8 cellular contexts compared by ENCODE assay signal in the genomic region with DNA sequence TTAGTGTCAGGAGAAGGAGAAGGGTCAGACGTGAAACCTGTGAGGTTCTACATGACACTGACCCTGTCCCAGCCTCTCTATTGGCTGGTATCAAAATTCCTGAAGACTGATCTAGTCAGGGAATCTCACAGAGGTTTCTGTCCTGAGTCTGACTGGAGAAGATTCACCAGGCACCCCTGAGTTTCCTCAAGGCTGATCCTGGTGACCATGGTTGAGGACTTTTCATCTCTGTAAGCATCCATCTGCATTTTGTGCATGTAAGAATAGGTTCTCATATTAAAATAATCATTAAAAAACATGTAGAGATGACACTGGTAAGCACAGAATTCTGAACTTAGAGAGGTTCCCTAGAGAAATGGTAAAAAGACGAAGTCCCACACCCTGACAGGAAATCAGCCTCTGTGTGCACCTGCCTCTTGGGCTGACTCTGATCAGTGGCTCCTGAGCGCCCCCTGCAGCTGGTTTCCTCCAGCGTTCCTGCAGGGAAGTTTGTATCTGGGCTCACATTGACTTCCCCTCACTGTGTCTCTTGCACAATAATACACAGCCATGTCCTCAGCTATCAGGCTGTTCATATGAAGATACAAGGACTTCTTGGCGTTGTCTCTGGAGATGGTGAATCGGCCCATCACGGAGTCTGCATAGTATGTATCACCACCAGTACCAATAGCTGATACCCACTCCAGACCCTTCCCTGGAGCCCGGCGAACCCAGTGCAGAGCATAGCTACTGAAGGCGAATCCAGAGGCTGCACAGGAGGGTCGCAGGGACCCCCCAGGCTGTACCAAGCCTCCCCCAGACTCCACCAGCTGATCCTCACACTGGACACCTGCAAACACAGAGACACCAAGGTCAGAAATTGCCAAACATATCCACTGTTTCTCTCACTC.
DNase-seq lines count a peak whose midpoint lies in the region; ATAC-seq and TF ChIP-seq lines count a peak whose summit lies in the region.

No MANE protein-coding gene starts in this region.

- TF ChIP-seq CTCF in nephron progenitor cell (IDR thresholded peaks at IDR 0.05) (no peak), omental fat pad (IDR thresholded peaks at IDR 0.05) (no peak)

- peaks cover 15% of the 10 kb centered on the region for H3K4me1 Mint-ChIP-seq in activated naive CD4-positive, alpha-beta T cell treated with anti-CD3 and anti-CD28 coated beads, Interleukin-2, amount 10 ng/mL, durations not matched to agents 7 days and 5 days
- H3K4me1 Mint-ChIP-seq in nephron progenitor cell, result no peaks in the 10 kb centered on the region

- H3K36me3 Mint-ChIP-seq in activated naive CD4-positive, alpha-beta T cell treated with anti-CD3 and anti-CD28 coated beads, Interleukin-2, amount 10 ng/mL, durations not matched to agents 7 days and 5 days, result no peaks in the 10 kb centered on the region
- no peaks in the 10 kb centered on the region for H3K36me3 Mint-ChIP-seq in nephron progenitor cell (ENCODE audit: low read depth)

- in situ Hi-C loops in SK-MEL-5 (cut with HindIII; ENCODE audit: low pct_unique_long_range_greater_than_20kb, low sequenced_read_pairs), result no loop called here

- peaks cover 21% of the 10 kb centered on the region for H3K27me3 Mint-ChIP-seq in activated naive CD4-positive, alpha-beta T cell treated with anti-CD3 and anti-CD28 coated beads, Interleukin-2, amount 10 ng/mL, durations not matched to agents 7 days and 5 days
- H3K27me3 Mint-ChIP-seq in nephron progenitor cell (ENCODE audit: low read depth, poor library complexity), result no peaks in the 10 kb centered on the region

- no peak overlapping the region for H3K27ac Mint-ChIP-seq in activated naive CD4-positive, alpha-beta T cell treated with anti-CD3 and anti-CD28 coated beads, Interleukin-2, amount 10 ng/mL, durations not matched to agents 7 days and 5 days
- no peak overlapping the region for H3K27ac Mint-ChIP-seq in nephron progenitor cell

- H3K4me3 Mint-ChIP-seq in activated naive CD4-positive, alpha-beta T cell treated with anti-CD3 and anti-CD28 coated beads, Interleukin-2, amount 10 ng/mL, durations not matched to agents 7 days and 5 days, result no peak overlapping the region
- H3K4me3 Mint-ChIP-seq in nephron progenitor cell, result no peak overlapping the region

- CTCF ChIA-PET in activated naive CD4-positive, alpha-beta T cell treated with anti-CD3 and anti-CD28 coated beads, Interleukin-2, amount 10 ng/mL, durations not matched to agents 7 days and 5 days (lab: Charles Lee), result interaction anchor here (0.9 to 5.4 kb wide), 21 partner anchors 10 to 174 kb away, joined by 3 to 37 read pairs (median 4); no protein-coding TSS in a partner anchor

- no peak for ATAC-seq in HG03139 (IDR thresholded peaks at IDR 0.05; ENCODE audit: unreplicated experiment)
- no peak for ATAC-seq in HG03442 (IDR thresholded peaks at IDR 0.05; ENCODE audit: unreplicated experiment)
- no peak for ATAC-seq in omental fat pad (ENCODE audit: low FRiP score)

- DNase-seq in GM19238 (ENCODE audit: insufficient read length, low spot score) (peak; percentile 8), SK-MEL-5 (ENCODE audit: low read depth, low spot score) (peak; percentile 58), nephron progenitor cell (no peak), omental fat pad (ENCODE audit: low spot score) (no peak)
- DNase-seq in activated naive CD4-positive, alpha-beta T cell treated with anti-CD3 and anti-CD28 coated beads, Interleukin-2, amount 10 ng/mL, durations not matched to agents 7 days and 5 days, result peak; percentile 89
- DNase-seq in stimulated activated CD4-positive, alpha-beta T cell treated with anti-CD3 and anti-CD28 coated beads, TNF-alpha, amount 100 ng/mL, for 24 hours (ENCODE audit: low read depth in 3 of 3), result peak; percentile 69 to 85 (median 73)

- no peaks in the 10 kb centered on the region for H3K9me3 Mint-ChIP-seq in activated naive CD4-positive, alpha-beta T cell treated with anti-CD3 and anti-CD28 coated beads, Interleukin-2, amount 10 ng/mL, durations not matched to agents 7 days and 5 days
- H3K9me3 Mint-ChIP-seq in nephron progenitor cell, result peaks cover 97% of the 10 kb centered on the region

Comparison
In these comparisons a context has a peak if more than half of its experiments do, and no peak if none do; other contexts are left out.
1. DNase-seq: peak in GM19238 (single experiment), SK-MEL-5 (single experiment), activated naive CD4-positive, alpha-beta T cell treated with anti-CD3 and anti-CD28 coated beads, Interleukin-2, amount 10 ng/mL, durations not matched to agents 7 days and 5 days (single experiment) and stimulated activated CD4-positive, alpha-beta T cell treated with anti-CD3 and anti-CD28 coated beads, TNF-alpha, amount 100 ng/mL, for 24 hours (3 of 3); none in nephron progenitor cell (single experiment) and omental fat pad (single experiment).